2 cellular contexts compared by ENCODE assay signal in the genomic region with DNA sequence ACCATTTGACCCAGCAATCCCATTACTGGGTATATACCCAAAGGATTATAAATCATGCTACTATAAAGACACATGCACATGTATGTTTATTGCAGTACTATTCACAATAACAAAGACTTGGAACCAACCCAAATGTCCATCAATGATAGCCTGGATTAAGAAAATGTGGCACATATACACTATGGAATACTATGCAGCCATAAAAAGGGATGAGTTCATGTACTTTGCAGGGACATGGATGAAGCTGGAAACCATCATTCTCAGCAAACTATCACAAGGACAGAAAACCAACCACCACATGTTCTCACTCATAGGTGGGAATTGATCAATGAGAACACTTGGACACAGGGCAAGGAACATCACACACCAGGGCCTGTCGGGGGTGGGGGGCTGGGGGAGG.
DNase-seq lines count a peak whose midpoint lies in the region; ATAC-seq, FAIRE-seq and TF ChIP-seq lines count a peak whose summit lies in the region.
"Not testable (repeated sequence)": the region's sequence is repeated elsewhere in the genome, so short reads cannot be mapped to it uniquely, and the experiment has no call there.

No MANE protein-coding gene starts in this region.

- CTCF ChIA-PET in K562 (lab: Yijun Ruan, JAX; ENCODE audit: low intra/inter-chr PET ratio): not testable (repeated sequence)

- not testable (repeated sequence) for H3K27me3 ChIP-seq in K562 (ENCODE audit: control insufficient read depth in 2 of 2, insufficient read depth in 2 of 2, low read length in 2 of 2); foreskin keratinocyte

- ATAC-seq in K562: not testable (repeated sequence)
- ATAC-seq in foreskin keratinocyte: peak; percentile 35

- not testable (repeated sequence) for H3K79me2 ChIP-seq in K562 (ENCODE audit: control insufficient read depth, insufficient read depth, low read length)

- H3K36me3 ChIP-seq in K562 (ENCODE audit: control insufficient read depth, insufficient read depth, low read length): not testable (repeated sequence)

- not testable (repeated sequence) for H3K9me1 ChIP-seq in K562 (ENCODE audit: control insufficient read depth, insufficient read depth, low read length)

- not testable (repeated sequence) for TF ChIP-seq POLR2A in K562 (conservative IDR thresholded peaks at IDR 0.05)

- POLR2A ChIA-PET in K562 (lab: Yijun Ruan, JAX): not testable (repeated sequence)

- FAIRE-seq in K562 (lab: Jason Lieb, UNC): not testable (repeated sequence)

- not testable (repeated sequence) for H3K9ac ChIP-seq in K562 (ENCODE audit: insufficient read depth in 1 of 2, low read depth in 2 of 2, low read length in 2 of 2)

- not testable (repeated sequence) for H3K4me2 ChIP-seq in K562 (ENCODE audit: insufficient read depth, low read length)

- H3K4me1 ChIP-seq in K562 (replicated peaks in 1 of 2; ENCODE audit: control insufficient read depth in 2 of 2, insufficient read depth in 2 of 2, low read length in 2 of 2); foreskin keratinocyte: not testable (repeated sequence)

- not testable (repeated sequence) for BruUV-seq in K562 (replicated peaks; lab: Mats Ljungman, UMichigan)

- in situ Hi-C loops in K562 (cut with MboI): not testable (repeated sequence)

- not testable (repeated sequence) for H2AFZ ChIP-seq in K562 (ENCODE audit: low read depth, low read length)

- H4K20me1 ChIP-seq in K562 (replicated peaks; ENCODE audit: control insufficient read depth, insufficient read depth, low read length): not testable (repeated sequence)

- intact Hi-C loops in K562 (cut with micrococcal nuclease): not testable (repeated sequence)

- TF ChIP-seq RAD21 in K562 (CRISPR knock-in tag; conservative IDR thresholded peaks at IDR 0.05 in 1 of 2, IDR thresholded peaks at IDR 0.05 in 1 of 2): not testable (repeated sequence)

- H3K27ac ChIP-seq in K562 (ENCODE audit: extremely low read depth, low read depth, low read length); foreskin keratinocyte: not testable (repeated sequence)

- WGBS in K562 (ENCODE audit: insufficient coverage, low coverage, missing lambda C conversion rate): 50% methylated on average over 1 of the region's 1 CpG

- not testable (repeated sequence) for H3K4me3 ChIP-seq in K562

- TF ChIP-seq EP300 in K562 (IDR thresholded peaks at IDR 0.05; ENCODE audit: low read length): not testable (repeated sequence)

- TF ChIP-seq CTCF in K562 (IDR thresholded peaks at IDR 0.05 in 2 of 3, conservative IDR thresholded peaks at IDR 0.05 in 1 of 3; ENCODE audit: insufficient read depth in 2 of 3, low read depth in 1 of 3, low read length in 3 of 3); foreskin keratinocyte (conservative IDR thresholded peaks at IDR 0.05): not testable (repeated sequence)

- DNase-seq in K562 (ENCODE audit: extremely low read depth in 1 of 4, low spot score in 3 of 4); foreskin keratinocyte: not testable (repeated sequence)

- H3K9me3 ChIP-seq in K562 (replicated peaks; ENCODE audit: control insufficient read depth, insufficient read depth, low read depth, low read length): not testable (repeated sequence)

TF ChIP-seq in K562, 482 proteins besides CTCF, POLR2A, EP300 and RAD21:
- TF ChIP-seq ZNF146 (CRISPR knock-in tag; IDR thresholded peaks at IDR 0.05; ENCODE audit: unreplicated experiment) (peak; percentile 59), BCOR (IDR thresholded peaks at IDR 0.05) (peak; percentile 52)
TF ChIP-seq in K562: peak in this region for 2; not testable (repeated sequence) for 480.
